Comparison of ENCODE assay signal across 15 cellular contexts in the genomic region with DNA sequence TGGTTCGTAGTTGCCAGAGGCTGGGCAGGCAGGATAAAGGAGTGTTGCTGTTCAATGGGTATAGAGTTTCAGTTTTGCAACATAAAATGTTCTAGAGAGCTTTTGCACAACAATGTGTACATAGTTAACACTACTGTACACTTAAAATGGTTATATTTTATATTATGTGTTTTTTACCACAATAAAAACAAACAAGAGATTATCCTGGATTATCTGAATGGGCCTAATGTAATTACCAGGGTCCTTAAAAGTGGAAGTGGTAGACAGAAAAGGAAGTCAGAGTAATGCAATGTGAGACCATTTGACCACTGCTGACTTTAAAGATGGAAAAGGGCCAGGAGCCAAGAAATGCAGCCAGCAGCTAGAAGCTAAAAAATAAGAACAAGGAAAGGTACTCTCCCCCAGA.
A peak's percentile ranks its signal among the peaks of the same experiment; 100 is the strongest.
DNase-seq lines count a peak whose midpoint lies in the region; ATAC-seq and TF ChIP-seq lines count a peak whose summit lies in the region.
"Had no signal": no experiment of that assay in that cellular context is flagged by ENCODE, and none has a peak within 500 bp of the region (broad histone marks: within the 10 kb centered on the region; RNA-seq: fewer than 3 reads in every experiment).

No MANE protein-coding gene starts in this region.

- H3K9me3 ChIP-seq in SJCRH30 (replicated peaks) (no peaks in the 10 kb centered on the region), left lung (no peaks in the 10 kb centered on the region)
- H3K9me3 ChIP-seq: heart left ventricle had no signal

- H3K4me1 ChIP-seq in SJCRH30 (peaks cover 16% of the 10 kb centered on the region), left lung (peaks cover 0 to 18% of the 10 kb centered on the region in 2 donors)

- intact Hi-C loops in left lung (cut with DNase I) = no loop called here

- H3K4me3 ChIP-seq in SJCRH30 = no peak overlapping the region
- no peak overlapping the region for H3K4me3 ChIP-seq in left lung
- H3K4me3 ChIP-seq: heart left ventricle had no signal

- H3K36me3 ChIP-seq in SJCRH30 = no peaks in the 10 kb centered on the region
- H3K36me3 ChIP-seq in left lung = no peaks in the 10 kb centered on the region

- peak; percentile 68 for DNase-seq in DMS53 (lab: John Stamatoyannopoulos, UW)
- DNase-seq in Kasumi-1 (lab: John Stamatoyannopoulos, UW) = peak; percentile 86 to 90
- peak; percentile 25 to 64 for DNase-seq in SJCRH30
- no peak for DNase-seq in left lung
- DNase-seq in HK-2 (ENCODE audit: unreplicated experiment) = no peak
- no peak for DNase-seq in NCI-H526 treated with DMSO at 0.1 percent for 48 hours (lab: John Stamatoyannopoulos, UW)
- no peak for DNase-seq in NCI-H146 treated with DMSO at 0.1 percent for 48 hours (lab: John Stamatoyannopoulos, UW; ENCODE audit: unreplicated experiment)
- no peak for DNase-seq in stimulated activated CD4-positive, alpha-beta T cell treated with anti-CD3 and anti-CD28 coated beads, Interleukin-4, amount 100 ng/mL, for 24 hours
- DNase-seq: activated CD8-positive, alpha-beta memory T cell treated with anti-CD3 and anti-CD28 coated beads for 24 hours; activated gamma-delta T cell treated with Interleukin-2 at 50 U/mL for 16 hours; naive thymus-derived CD8-positive, alpha-beta T cell; NCI-H2227 treated with DMSO at 0.1 percent for 48 hours; T1000 had no signal

- TF ChIP-seq CTCF in left lung (IDR thresholded peaks at IDR 0.05) = no peak

- H3K27ac ChIP-seq in SJCRH30 = no peak overlapping the region
- H3K27ac ChIP-seq in left lung = no peak overlapping the region
- H3K27ac ChIP-seq: KMS-11 had no signal

- peak; percentile 75 for ATAC-seq in left lung
- ATAC-seq: naive thymus-derived CD8-positive, alpha-beta T cell had no signal

- H3K27me3 ChIP-seq in SJCRH30 = no peaks in the 10 kb centered on the region
- no peaks in the 10 kb centered on the region for H3K27me3 ChIP-seq in left lung
- H3K27me3 ChIP-seq: heart left ventricle had no signal

Comparison
In these comparisons a context has a peak if more than half of its experiments do, and no peak if none do; other contexts are left out.
1. DNase-seq: peak in DMS53 (single experiment), Kasumi-1 (2 of 2) and SJCRH30 (2 of 2); none in left lung (0 of 2), HK-2 (single experiment), NCI-H526 treated with DMSO at 0.1 percent for 48 hours (single experiment), NCI-H146 treated with DMSO at 0.1 percent for 48 hours (single experiment) and stimulated activated CD4-positive, alpha-beta T cell treated with anti-CD3 and anti-CD28 coated beads, Interleukin-4, amount 100 ng/mL, for 24 hours (single experiment).